Comparison of ENCODE assay signal across 1 cellular context in the genomic region with DNA sequence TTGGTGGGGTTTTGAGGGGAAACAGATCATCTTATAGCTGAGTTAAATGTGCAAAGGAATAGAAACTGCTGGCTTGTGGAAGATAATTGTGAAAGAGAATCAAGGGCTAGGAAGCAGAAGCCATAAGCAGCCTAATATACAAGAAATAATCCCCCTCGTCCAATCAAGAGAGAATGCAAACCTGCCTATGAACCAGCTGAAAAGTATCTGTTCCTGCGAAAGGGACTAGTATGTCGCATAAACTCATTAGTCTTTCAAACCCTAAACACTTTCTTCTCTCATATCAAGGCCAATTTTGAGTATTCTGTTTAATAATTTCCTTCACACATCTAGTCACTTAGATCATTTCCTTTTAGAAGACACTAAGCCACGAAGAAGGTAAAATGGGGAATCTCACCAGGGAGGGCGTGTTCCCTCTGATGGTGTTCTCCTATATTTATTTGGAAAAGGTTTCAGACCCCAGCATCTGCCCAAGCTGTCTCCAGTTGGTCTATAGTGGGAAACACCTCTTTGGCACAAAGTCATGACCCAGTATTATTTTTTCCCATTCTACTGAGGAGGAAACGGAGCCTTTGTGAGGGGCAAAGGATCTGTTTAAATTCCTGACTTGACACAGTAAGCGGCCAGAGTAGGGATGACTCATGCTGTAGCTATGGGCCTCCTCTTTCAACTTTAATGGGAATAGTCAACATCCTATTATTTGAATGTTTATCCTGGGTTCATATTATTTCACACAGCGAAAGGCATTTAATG.
TF ChIP-seq lines count a peak whose summit lies in the region.

No MANE protein-coding gene starts in this region.

TF ChIP-seq in HepG2, 621 proteins besides CTCF, POLR2A, EP300 and RAD21 (continued from another document and continues in another):
- TF ChIP-seq, protein P1, sequence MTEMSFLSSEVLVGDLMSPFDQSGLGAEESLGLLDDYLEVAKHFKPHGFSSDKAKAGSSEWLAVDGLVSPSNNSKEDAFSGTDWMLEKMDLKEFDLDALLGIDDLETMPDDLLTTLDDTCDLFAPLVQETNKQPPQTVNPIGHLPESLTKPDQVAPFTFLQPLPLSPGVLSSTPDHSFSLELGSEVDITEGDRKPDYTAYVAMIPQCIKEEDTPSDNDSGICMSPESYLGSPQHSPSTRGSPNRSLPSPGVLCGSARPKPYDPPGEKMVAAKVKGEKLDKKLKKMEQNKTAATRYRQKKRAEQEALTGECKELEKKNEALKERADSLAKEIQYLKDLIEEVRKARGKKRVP (CRISPR knock-in tag; IDR thresholded peaks at IDR 0.05) = 0 out of 4 replicates have a peak, but pooled peaks of 1 of the 2 experiments have one; percentile 39
- TF ChIP-seq MAZ (IDR thresholded peaks at IDR 0.05; ENCODE audit: borderline replicate concordance, low read depth, low read length) (no peak), MAZ (CRISPR knock-in tag; IDR thresholded peaks at IDR 0.05; ENCODE audit: low read depth) (no peak), KDM3A (CRISPR knock-in tag; IDR thresholded peaks at IDR 0.05; ENCODE audit: low read depth) (0 out of 2 replicates have a peak, but pooled peaks have one; percentile 45), RFX1 (IDR thresholded peaks at IDR 0.05) (no peak), ZMYM3 (CRISPR knock-in tag; IDR thresholded peaks at IDR 0.05) (peak; percentile 52; the same call in 1 of the 2 replicates), KDM1A (CRISPR knock-in tag; IDR thresholded peaks at IDR 0.05) (no peak), DPF2 (CRISPR knock-in tag; IDR thresholded peaks at IDR 0.05; ENCODE audit: borderline replicate concordance, low read depth) (peak; percentile 87), HOXD1 (CRISPR knock-in tag; IDR thresholded peaks at IDR 0.05) (no peak), HNF4A (CRISPR knock-in tag; IDR thresholded peaks at IDR 0.05) (peak; percentile 65), NR2F6 (IDR thresholded peaks at IDR 0.05) (peak; percentile 77), NR2F6 (CRISPR knock-in tag; IDR thresholded peaks at IDR 0.05) (peak; percentile 77), PHF21A (CRISPR knock-in tag; IDR thresholded peaks at IDR 0.05) (peak; percentile 86), ZNF652 (CRISPR knock-in tag; IDR thresholded peaks at IDR 0.05; ENCODE audit: borderline replicate concordance, low read depth) (peak; percentile 44; the same call in 1 of the 2 replicates), FOXA3 (CRISPR knock-in tag; IDR thresholded peaks at IDR 0.05) (peak; percentile 85), TBX2 (CRISPR knock-in tag; IDR thresholded peaks at IDR 0.05; ENCODE audit: borderline replicate concordance) (peak; percentile 80), ERF (CRISPR knock-in tag; IDR thresholded peaks at IDR 0.05) (peak; percentile 65), BRCA1 (CRISPR knock-in tag; IDR thresholded peaks at IDR 0.05) (no peak), JUND (CRISPR knock-in tag; IDR thresholded peaks at IDR 0.05) (peak; percentile 99), ZFP1 (CRISPR knock-in tag; IDR thresholded peaks at IDR 0.05) (peak; percentile 69; the same call in 1 of the 2 replicates), JUNB (CRISPR knock-in tag; IDR thresholded peaks at IDR 0.05; ENCODE audit: borderline replicate concordance) (peak; percentile 98), ZNF629 (CRISPR knock-in tag; conservative IDR thresholded peaks at IDR 0.05) (peak; percentile 78), GATA4 (IDR thresholded peaks at IDR 0.05; ENCODE audit: borderline replicate concordance, low read depth) (peak; percentile 40; the same call in 1 of the 2 replicates), PITX1 (CRISPR knock-in tag; IDR thresholded peaks at IDR 0.05) (peak; percentile 72), ZFP37 (CRISPR knock-in tag; IDR thresholded peaks at IDR 0.05; ENCODE audit: borderline replicate concordance) (no peak), FOXA1 (IDR thresholded peaks at IDR 0.05) (no peak; the same call in 1 of the 2 replicates), FOXA1 (CRISPR knock-in tag; IDR thresholded peaks at IDR 0.05) (peak; percentile 82), POGZ (CRISPR knock-in tag; IDR thresholded peaks at IDR 0.05) (peak; percentile 32), ZSCAN20 (CRISPR knock-in tag; IDR thresholded peaks at IDR 0.05; ENCODE audit: borderline replicate concordance) (0 out of 2 replicates have a peak, but pooled peaks have one; percentile 30), NFATC3 (CRISPR knock-in tag; IDR thresholded peaks at IDR 0.05) (no peak), ATF1 (CRISPR knock-in tag; IDR thresholded peaks at IDR 0.05) (peak; percentile 49; the same call in 1 of the 2 replicates), SAFB2 (CRISPR knock-in tag; IDR thresholded peaks at IDR 0.05; ENCODE audit: borderline replicate concordance, low read depth) (no peak)
- TF ChIP-seq, protein P2, sequence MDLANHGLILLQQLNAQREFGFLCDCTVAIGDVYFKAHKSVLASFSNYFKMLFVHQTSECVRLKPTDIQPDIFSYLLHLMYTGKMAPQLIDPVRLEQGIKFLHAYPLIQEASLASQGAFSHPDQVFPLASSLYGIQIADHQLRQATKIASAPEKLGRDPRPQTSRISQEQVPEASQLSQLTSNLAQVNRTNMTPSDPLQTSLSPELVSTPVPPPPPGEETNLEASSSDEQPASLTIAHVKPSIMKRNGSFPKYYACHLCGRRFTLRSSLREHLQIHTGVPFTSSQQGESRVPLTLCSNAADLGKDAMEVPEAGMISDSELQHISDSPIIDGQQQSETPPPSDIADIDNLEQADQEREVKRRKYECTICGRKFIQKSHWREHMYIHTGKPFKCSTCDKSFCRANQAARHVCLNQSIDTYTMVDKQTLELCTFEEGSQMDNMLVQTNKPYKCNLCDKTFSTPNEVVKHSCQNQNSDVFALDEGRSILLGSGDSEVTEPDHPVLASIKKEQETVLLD (CRISPR knock-in tag; IDR thresholded peaks at IDR 0.05; ENCODE audit: low read depth) = no peak
- TF ChIP-seq, protein P3, sequence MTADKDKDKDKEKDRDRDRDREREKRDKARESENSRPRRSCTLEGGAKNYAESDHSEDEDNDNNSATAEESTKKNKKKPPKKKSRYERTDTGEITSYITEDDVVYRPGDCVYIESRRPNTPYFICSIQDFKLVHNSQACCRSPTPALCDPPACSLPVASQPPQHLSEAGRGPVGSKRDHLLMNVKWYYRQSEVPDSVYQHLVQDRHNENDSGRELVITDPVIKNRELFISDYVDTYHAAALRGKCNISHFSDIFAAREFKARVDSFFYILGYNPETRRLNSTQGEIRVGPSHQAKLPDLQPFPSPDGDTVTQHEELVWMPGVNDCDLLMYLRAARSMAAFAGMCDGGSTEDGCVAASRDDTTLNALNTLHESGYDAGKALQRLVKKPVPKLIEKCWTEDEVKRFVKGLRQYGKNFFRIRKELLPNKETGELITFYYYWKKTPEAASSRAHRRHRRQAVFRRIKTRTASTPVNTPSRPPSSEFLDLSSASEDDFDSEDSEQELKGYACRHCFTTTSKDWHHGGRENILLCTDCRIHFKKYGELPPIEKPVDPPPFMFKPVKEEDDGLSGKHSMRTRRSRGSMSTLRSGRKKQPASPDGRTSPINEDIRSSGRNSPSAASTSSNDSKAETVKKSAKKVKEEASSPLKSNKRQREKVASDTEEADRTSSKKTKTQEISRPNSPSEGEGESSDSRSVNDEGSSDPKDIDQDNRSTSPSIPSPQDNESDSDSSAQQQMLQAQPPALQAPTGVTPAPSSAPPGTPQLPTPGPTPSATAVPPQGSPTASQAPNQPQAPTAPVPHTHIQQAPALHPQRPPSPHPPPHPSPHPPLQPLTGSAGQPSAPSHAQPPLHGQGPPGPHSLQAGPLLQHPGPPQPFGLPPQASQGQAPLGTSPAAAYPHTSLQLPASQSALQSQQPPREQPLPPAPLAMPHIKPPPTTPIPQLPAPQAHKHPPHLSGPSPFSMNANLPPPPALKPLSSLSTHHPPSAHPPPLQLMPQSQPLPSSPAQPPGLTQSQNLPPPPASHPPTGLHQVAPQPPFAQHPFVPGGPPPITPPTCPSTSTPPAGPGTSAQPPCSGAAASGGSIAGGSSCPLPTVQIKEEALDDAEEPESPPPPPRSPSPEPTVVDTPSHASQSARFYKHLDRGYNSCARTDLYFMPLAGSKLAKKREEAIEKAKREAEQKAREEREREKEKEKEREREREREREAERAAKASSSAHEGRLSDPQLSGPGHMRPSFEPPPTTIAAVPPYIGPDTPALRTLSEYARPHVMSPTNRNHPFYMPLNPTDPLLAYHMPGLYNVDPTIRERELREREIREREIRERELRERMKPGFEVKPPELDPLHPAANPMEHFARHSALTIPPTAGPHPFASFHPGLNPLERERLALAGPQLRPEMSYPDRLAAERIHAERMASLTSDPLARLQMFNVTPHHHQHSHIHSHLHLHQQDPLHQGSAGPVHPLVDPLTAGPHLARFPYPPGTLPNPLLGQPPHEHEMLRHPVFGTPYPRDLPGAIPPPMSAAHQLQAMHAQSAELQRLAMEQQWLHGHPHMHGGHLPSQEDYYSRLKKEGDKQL (CRISPR knock-in tag; IDR thresholded peaks at IDR 0.05; ENCODE audit: low read depth) = peak; percentile 23; the same call in 1 of the 2 replicates
- TF ChIP-seq, protein P4, sequence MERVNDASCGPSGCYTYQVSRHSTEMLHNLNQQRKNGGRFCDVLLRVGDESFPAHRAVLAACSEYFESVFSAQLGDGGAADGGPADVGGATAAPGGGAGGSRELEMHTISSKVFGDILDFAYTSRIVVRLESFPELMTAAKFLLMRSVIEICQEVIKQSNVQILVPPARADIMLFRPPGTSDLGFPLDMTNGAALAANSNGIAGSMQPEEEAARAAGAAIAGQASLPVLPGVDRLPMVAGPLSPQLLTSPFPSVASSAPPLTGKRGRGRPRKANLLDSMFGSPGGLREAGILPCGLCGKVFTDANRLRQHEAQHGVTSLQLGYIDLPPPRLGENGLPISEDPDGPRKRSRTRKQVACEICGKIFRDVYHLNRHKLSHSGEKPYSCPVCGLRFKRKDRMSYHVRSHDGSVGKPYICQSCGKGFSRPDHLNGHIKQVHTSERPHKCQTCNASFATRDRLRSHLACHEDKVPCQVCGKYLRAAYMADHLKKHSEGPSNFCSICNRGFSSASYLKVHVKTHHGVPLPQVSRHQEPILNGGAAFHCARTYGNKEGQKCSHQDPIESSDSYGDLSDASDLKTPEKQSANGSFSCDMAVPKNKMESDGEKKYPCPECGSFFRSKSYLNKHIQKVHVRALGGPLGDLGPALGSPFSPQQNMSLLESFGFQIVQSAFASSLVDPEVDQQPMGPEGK (CRISPR knock-in tag; IDR thresholded peaks at IDR 0.05) = 0 out of 2 replicates have a peak, but pooled peaks have one; percentile 35
- TF ChIP-seq, protein P5, sequence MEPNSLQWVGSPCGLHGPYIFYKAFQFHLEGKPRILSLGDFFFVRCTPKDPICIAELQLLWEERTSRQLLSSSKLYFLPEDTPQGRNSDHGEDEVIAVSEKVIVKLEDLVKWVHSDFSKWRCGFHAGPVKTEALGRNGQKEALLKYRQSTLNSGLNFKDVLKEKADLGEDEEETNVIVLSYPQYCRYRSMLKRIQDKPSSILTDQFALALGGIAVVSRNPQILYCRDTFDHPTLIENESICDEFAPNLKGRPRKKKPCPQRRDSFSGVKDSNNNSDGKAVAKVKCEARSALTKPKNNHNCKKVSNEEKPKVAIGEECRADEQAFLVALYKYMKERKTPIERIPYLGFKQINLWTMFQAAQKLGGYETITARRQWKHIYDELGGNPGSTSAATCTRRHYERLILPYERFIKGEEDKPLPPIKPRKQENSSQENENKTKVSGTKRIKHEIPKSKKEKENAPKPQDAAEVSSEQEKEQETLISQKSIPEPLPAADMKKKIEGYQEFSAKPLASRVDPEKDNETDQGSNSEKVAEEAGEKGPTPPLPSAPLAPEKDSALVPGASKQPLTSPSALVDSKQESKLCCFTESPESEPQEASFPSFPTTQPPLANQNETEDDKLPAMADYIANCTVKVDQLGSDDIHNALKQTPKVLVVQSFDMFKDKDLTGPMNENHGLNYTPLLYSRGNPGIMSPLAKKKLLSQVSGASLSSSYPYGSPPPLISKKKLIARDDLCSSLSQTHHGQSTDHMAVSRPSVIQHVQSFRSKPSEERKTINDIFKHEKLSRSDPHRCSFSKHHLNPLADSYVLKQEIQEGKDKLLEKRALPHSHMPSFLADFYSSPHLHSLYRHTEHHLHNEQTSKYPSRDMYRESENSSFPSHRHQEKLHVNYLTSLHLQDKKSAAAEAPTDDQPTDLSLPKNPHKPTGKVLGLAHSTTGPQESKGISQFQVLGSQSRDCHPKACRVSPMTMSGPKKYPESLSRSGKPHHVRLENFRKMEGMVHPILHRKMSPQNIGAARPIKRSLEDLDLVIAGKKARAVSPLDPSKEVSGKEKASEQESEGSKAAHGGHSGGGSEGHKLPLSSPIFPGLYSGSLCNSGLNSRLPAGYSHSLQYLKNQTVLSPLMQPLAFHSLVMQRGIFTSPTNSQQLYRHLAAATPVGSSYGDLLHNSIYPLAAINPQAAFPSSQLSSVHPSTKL (CRISPR knock-in tag; IDR thresholded peaks at IDR 0.05) = peak; percentile 94
- TF ChIP-seq, protein P6, sequence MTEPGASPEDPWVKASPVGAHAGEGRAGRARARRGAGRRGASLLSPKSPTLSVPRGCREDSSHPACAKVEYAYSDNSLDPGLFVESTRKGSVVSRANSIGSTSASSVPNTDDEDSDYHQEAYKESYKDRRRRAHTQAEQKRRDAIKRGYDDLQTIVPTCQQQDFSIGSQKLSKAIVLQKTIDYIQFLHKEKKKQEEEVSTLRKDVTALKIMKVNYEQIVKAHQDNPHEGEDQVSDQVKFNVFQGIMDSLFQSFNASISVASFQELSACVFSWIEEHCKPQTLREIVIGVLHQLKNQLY (CRISPR knock-in tag; IDR thresholded peaks at IDR 0.05) = no peak
- TF ChIP-seq, protein P7, sequence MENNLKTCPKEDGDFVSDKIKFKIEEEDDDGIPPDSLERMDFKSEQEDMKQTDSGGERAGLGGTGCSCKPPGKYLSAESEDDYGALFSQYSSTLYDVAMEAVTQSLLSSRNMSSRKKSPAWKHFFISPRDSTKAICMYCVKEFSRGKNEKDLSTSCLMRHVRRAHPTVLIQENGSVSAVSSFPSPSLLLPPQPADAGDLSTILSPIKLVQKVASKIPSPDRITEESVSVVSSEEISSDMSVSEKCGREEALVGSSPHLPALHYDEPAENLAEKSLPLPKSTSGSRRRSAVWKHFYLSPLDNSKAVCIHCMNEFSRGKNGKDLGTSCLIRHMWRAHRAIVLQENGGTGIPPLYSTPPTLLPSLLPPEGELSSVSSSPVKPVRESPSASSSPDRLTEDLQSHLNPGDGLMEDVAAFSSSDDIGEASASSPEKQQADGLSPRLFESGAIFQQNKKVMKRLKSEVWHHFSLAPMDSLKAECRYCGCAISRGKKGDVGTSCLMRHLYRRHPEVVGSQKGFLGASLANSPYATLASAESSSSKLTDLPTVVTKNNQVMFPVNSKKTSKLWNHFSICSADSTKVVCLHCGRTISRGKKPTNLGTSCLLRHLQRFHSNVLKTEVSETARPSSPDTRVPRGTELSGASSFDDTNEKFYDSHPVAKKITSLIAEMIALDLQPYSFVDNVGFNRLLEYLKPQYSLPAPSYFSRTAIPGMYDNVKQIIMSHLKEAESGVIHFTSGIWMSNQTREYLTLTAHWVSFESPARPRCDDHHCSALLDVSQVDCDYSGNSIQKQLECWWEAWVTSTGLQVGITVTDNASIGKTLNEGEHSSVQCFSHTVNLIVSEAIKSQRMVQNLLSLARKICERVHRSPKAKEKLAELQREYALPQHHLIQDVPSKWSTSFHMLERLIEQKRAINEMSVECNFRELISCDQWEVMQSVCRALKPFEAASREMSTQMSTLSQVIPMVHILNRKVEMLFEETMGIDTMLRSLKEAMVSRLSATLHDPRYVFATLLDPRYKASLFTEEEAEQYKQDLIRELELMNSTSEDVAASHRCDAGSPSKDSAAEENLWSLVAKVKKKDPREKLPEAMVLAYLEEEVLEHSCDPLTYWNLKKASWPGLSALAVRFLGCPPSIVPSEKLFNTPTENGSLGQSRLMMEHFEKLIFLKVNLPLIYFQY (CRISPR knock-in tag; IDR thresholded peaks at IDR 0.05; ENCODE audit: borderline replicate concordance) = peak; percentile 72; the same call in 1 of the 2 replicates
- TF ChIP-seq, protein P8, sequence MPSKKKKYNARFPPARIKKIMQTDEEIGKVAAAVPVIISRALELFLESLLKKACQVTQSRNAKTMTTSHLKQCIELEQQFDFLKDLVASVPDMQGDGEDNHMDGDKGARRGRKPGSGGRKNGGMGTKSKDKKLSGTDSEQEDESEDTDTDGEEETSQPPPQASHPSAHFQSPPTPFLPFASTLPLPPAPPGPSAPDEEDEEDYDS (CRISPR knock-in tag; IDR thresholded peaks at IDR 0.05) = peak; percentile 22; the same call in 1 of the 2 replicates
